Comparison of ENCODE assay signal across 1 cellular context in genomic region chr1:171251741-171252300, GRCh38.
TF ChIP-seq lines count a peak whose summit lies in the region.

No MANE protein-coding gene starts in this region.

TF ChIP-seq in HCT116, 20 proteins besides CTCF, POLR2A, EP300 and RAD21 (continued from another document):
- TF ChIP-seq, protein P1, sequence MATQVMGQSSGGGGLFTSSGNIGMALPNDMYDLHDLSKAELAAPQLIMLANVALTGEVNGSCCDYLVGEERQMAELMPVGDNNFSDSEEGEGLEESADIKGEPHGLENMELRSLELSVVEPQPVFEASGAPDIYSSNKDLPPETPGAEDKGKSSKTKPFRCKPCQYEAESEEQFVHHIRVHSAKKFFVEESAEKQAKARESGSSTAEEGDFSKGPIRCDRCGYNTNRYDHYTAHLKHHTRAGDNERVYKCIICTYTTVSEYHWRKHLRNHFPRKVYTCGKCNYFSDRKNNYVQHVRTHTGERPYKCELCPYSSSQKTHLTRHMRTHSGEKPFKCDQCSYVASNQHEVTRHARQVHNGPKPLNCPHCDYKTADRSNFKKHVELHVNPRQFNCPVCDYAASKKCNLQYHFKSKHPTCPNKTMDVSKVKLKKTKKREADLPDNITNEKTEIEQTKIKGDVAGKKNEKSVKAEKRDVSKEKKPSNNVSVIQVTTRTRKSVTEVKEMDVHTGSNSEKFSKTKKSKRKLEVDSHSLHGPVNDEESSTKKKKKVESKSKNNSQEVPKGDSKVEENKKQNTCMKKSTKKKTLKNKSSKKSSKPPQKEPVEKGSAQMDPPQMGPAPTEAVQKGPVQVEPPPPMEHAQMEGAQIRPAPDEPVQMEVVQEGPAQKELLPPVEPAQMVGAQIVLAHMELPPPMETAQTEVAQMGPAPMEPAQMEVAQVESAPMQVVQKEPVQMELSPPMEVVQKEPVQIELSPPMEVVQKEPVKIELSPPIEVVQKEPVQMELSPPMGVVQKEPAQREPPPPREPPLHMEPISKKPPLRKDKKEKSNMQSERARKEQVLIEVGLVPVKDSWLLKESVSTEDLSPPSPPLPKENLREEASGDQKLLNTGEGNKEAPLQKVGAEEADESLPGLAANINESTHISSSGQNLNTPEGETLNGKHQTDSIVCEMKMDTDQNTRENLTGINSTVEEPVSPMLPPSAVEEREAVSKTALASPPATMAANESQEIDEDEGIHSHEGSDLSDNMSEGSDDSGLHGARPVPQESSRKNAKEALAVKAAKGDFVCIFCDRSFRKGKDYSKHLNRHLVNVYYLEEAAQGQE (IDR thresholded peaks at IDR 0.05; ENCODE audit: low read depth): no peak
- no peak for TF ChIP-seq POLR2AphosphoS5 (IDR thresholded peaks at IDR 0.05; ENCODE audit: low read depth, low read length)
